ENCODE assay signal across 8 cellular contexts in genomic region chr22:38317995-38318715, GRCh38. TPM values are rescaled to one million over a fixed set of nuclear protein-coding genes. Genes with fewer than 3 reads are reported as not detected.
DNase-seq lines count a peak whose midpoint lies in the region; ATAC-seq, FAIRE-seq and TF ChIP-seq lines count a peak whose summit lies in the region.

No MANE protein-coding gene starts in this region.

- ATAC-seq in stimulated activated effector memory CD8-positive, alpha-beta T cell treated with anti-CD3 and anti-CD28 coated beads, Interleukin-12 subunit alpha, Interleukin-12 subunit beta, amount 100 ng/mL, for 72 hours: no peak

- FAIRE-seq in kidney (lab: Jason Lieb, UNC): no peak

- peak overlapping the region; percentile 83 for H3K4me3 Mint-ChIP-seq in stimulated activated effector memory CD8-positive, alpha-beta T cell treated with anti-CD3 and anti-CD28 coated beads, Interleukin-12 subunit alpha, Interleukin-12 subunit beta, amount 100 ng/mL, for 72 hours

- peak overlapping the region; percentile 93 for H3K27ac Mint-ChIP-seq in stimulated activated effector memory CD8-positive, alpha-beta T cell treated with anti-CD3 and anti-CD28 coated beads, Interleukin-12 subunit alpha, Interleukin-12 subunit beta, amount 100 ng/mL, for 72 hours

- H3K4me1 Mint-ChIP-seq in stimulated activated effector memory CD8-positive, alpha-beta T cell treated with anti-CD3 and anti-CD28 coated beads, Interleukin-12 subunit alpha, Interleukin-12 subunit beta, amount 100 ng/mL, for 72 hours: peaks cover 36% of the 10 kb centered on the region

- peaks cover 2 to 14% of the 10 kb centered on the region in 2 donors for H3K4me1 ChIP-seq in kidney (ENCODE audit: control insufficient read depth in 1 of 2, insufficient read depth in 1 of 2, low read depth in 1 of 2, low read length in 2 of 2)

- in situ Hi-C loops in ACHN (cut with HindIII; ENCODE audit: low pct_ligation_motif_present, low pct_unique_long_range_greater_than_20kb, low sequenced_read_pairs): no loop called here

- H3K36me3 ChIP-seq in kidney (ENCODE audit: control insufficient read depth in 1 of 2, insufficient read depth in 2 of 2, low read length in 2 of 2): peaks cover 0 to 2% of the 10 kb centered on the region in 2 donors

- peak overlapping the region; percentile 90 to 96 for H3K9ac ChIP-seq in kidney (ENCODE audit: low read length in 2 of 2)

- H3K4me3 ChIP-seq in cardiac fibroblast (replicated peaks in 1 of 2; ENCODE audit: low read depth in 2 of 2, low read length in 2 of 2): peak overlapping the region in 1 of 2 donors; percentile 58
- peak overlapping the region; percentile 49 to 58 for H3K4me3 ChIP-seq in kidney (ENCODE audit: low read length in 2 of 2)

- peak overlapping the region; percentile 95 to 97 for H3K27ac ChIP-seq in kidney (ENCODE audit: low read depth in 2 of 2, low read length in 2 of 2)

- peaks cover 28% of the 10 kb centered on the region for H3K36me3 Mint-ChIP-seq in stimulated activated effector memory CD8-positive, alpha-beta T cell treated with anti-CD3 and anti-CD28 coated beads, Interleukin-12 subunit alpha, Interleukin-12 subunit beta, amount 100 ng/mL, for 72 hours

- TF ChIP-seq CTCF in cardiac fibroblast (IDR thresholded peaks at IDR 0.05; ENCODE audit: low read depth, low read length) (no peak), kidney (IDR thresholded peaks at IDR 0.05; ENCODE audit: borderline replicate concordance, extremely low read depth, insufficient read depth) (no peak)

- DNase-seq in ACHN: peak; percentile 91
- peak; percentile 13 for DNase-seq in GOT3 (lab: John Stamatoyannopoulos, UW)
- DNase-seq in OCI-M1 (lab: John Stamatoyannopoulos, UW): peak; percentile 74
- peak; percentile 90 to 96 for DNase-seq in cardiac fibroblast (ENCODE audit: low read depth in 2 of 2)
- DNase-seq in kidney: peak; percentile 87
- DNase-seq in stimulated activated effector memory CD8-positive, alpha-beta T cell treated with anti-CD3 and anti-CD28 coated beads, Interleukin-12 subunit alpha, Interleukin-12 subunit beta, amount 100 ng/mL, for 72 hours (ENCODE audit: low spot score in 2 of 2): no peak
- DNase-seq in NCI-H1436 (lab: John Stamatoyannopoulos, UW): no peak
- no peak for DNase-seq in middle frontal gyrus (ENCODE audit: extremely low spot score, low spot score)

- intact Hi-C loops in kidney (cut with DNase I): no loop called here

- H3K9me3 ChIP-seq in kidney (ENCODE audit: control insufficient read depth in 1 of 2, low read length in 2 of 2): no peaks in the 10 kb centered on the region

- H3K9me3 Mint-ChIP-seq in stimulated activated effector memory CD8-positive, alpha-beta T cell treated with anti-CD3 and anti-CD28 coated beads, Interleukin-12 subunit alpha, Interleukin-12 subunit beta, amount 100 ng/mL, for 72 hours: no peaks in the 10 kb centered on the region

RNA-seq across cellular contexts. Expression of gene CSNK1E, which starts 0.9 kb away (rescaled TPM):
- total RNA-seq in kidney: 101 TPM
- polyA plus RNA-seq in kidney (ENCODE audit: insufficient read depth, low read depth, low replicate concordance): 33.6 TPM

RNA-seq across cellular contexts. Expression of gene TMEM184B, which starts 45.3 kb away (rescaled TPM):
- 54.1 TPM for total RNA-seq in kidney
- polyA plus RNA-seq in kidney (ENCODE audit: insufficient read depth, low read depth, low replicate concordance): 22.9 TPM

Comparison
In these comparisons a context has a peak if more than half of its experiments do, and no peak if none do; other contexts are left out.
1. DNase-seq: peak in ACHN (single experiment), GOT3 (single experiment), OCI-M1 (single experiment), cardiac fibroblast (2 of 2) and kidney (single experiment); none in stimulated activated effector memory CD8-positive, alpha-beta T cell treated with anti-CD3 and anti-CD28 coated beads, Interleukin-12 subunit alpha, Interleukin-12 subunit beta, amount 100 ng/mL, for 72 hours (0 of 2), NCI-H1436 (single experiment) and middle frontal gyrus (single experiment).